ENCODE assay signal across 8 cellular contexts in the genomic region with DNA sequence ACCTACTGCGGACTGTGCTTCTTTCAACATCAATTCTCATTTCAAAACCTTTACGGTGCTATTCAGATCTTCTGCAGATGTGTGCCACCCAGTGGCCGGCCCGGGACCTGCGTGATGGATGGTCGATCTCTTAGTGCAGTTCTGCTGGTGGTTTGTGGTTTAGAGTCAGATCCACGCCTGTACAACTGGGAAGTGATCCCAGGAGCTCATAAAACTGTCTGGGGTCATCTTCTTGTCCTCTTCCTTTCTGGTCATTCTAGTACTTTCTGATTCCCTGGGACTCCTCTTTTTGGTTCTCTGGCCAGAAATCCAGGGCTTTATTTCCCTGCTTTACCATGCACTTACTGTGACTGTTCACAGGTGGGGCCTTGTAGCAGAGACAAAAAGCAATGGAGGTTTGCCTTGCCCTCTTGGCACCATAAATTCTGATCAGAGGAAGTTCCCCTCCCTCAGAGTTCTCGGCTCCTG. TPM values are rescaled to one million over a fixed set of nuclear protein-coding genes. Genes with fewer than 3 reads are reported as not detected.
DNase-seq lines count a peak whose midpoint lies in the region; ATAC-seq and TF ChIP-seq lines count a peak whose summit lies in the region.

No MANE protein-coding gene starts in this region.

- H3K36me3 ChIP-seq in ascending aorta: no peaks in the 10 kb centered on the region

- H3K27ac ChIP-seq in ascending aorta: no peak overlapping the region
- H3K27ac ChIP-seq in right cardiac atrium (ENCODE audit: low read length): no peak overlapping the region

- peak; percentile 93 for DNase-seq in EH (ENCODE audit: low read depth)
- peak; percentile 71 for DNase-seq in NCI-H2107 treated with DMSO at 0.1 percent for 48 hours (lab: John Stamatoyannopoulos, UW; ENCODE audit: unreplicated experiment)
- peak; percentile 61 for DNase-seq in T1000 (lab: John Stamatoyannopoulos, UW)
- DNase-seq in ascending aorta (ENCODE audit: low spot score in 2 of 2): peak; percentile 66 to 93
- peak; percentile 86 to 95 (median 93) for DNase-seq in right cardiac atrium
- DNase-seq in skeletal muscle cell (ENCODE audit: low read depth): peak; percentile 70

- no peak overlapping the region for H3K4me3 ChIP-seq in ascending aorta
- H3K4me3 ChIP-seq in right cardiac atrium (ENCODE audit: low read length): no peak overlapping the region
- H3K4me3 ChIP-seq in skeletal muscle cell (ENCODE audit: low read depth, low read length): no peak overlapping the region

- intact Hi-C loops in ascending aorta (cut with DNase I) (loop anchor here (1.0 to 2.0 kb wide), 2 partner anchors 85 to 379 kb away; a partner anchor contains a TSS), right cardiac atrium (cut with DNase I) (loop anchor here in 1 of 4 donors (5.0 kb wide), 1 partner anchor 378 kb away; no protein-coding TSS in a partner anchor)

- WGBS in right cardiac atrium: 8% methylated on average over 8 of the region's 8 CpGs

- H3K4me1 ChIP-seq in ascending aorta (no peaks in the 10 kb centered on the region), right cardiac atrium (ENCODE audit: control insufficient read depth, insufficient read depth, low read length) (no peaks in the 10 kb centered on the region)

- H3K9me3 ChIP-seq in ascending aorta (no peaks in the 10 kb centered on the region), right cardiac atrium (ENCODE audit: control insufficient read depth, low read length) (no peaks in the 10 kb centered on the region)

- H3K27me3 ChIP-seq in ascending aorta (no peaks in the 10 kb centered on the region), right cardiac atrium (ENCODE audit: control insufficient read depth, insufficient read depth) (no peaks in the 10 kb centered on the region)

- peak; percentile 70 to 90 (median 84) for TF ChIP-seq CTCF in ascending aorta (IDR thresholded peaks at IDR 0.05)

- ATAC-seq in HG02642 (IDR thresholded peaks at IDR 0.05; ENCODE audit: poor library complexity, unreplicated experiment) (peak; percentile 74), right cardiac atrium (peak; percentile 86 to 94), GM19455 (IDR thresholded peaks at IDR 0.05; ENCODE audit: unreplicated experiment) (no peak)

RNA-seq across cellular contexts. Expression of a gene that starts 15.8 kb away (rescaled TPM):
- total RNA-seq in ascending aorta (2.2 TPM), right cardiac atrium (10 to 100 TPM; 14.3 to 20.2 (median 16.6) TPM)
- 3.8 TPM for polyA plus RNA-seq in right cardiac atrium

RNA-seq across cellular contexts. Expression of a gene that starts 16.4 kb away (rescaled TPM):
- total RNA-seq in ascending aorta (not detected), right cardiac atrium (under 1 TPM in 1 of 4 donors, not detected in 3; 0.11 TPM)
- 0.14 TPM for polyA plus RNA-seq in right cardiac atrium
